21 cellular contexts compared by ENCODE assay signal in the genomic region with DNA sequence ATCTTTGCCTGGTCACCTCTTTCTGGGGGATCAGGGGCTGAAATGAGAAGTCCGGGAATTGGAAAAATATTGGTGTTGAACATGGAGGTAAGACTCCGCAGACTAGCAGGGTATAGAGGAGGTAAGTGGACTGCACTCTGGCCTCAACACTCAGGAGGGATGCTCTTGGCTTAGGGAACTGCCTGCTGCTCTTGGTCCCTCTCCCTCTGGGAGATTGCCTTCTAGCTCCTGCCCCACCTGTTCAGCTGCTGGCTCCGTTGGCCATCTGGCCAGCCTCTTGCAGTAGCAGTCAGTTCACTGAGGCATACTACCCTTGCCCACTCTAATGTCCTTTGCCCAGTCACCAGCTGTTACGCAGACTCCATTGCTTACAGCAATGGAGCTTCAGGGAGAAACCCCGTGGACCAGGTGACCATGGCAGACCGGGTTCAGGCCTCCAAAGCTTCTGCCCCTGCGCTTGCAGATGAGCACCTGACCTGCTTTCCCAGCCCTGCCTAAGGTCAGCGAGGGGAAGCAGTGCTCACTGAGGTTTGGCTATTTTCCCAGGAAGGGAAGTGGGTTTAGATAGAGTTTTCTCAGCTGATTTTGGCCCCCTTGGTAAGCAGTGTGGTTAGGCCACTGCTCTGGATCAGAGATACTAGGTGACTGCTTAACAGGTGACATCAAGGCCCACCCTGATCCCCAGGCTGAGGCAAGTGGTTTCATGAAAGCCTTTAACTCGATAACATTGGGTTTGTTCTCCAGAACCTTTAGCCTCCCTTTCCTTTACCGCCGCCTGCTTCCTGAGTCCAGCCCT. TPM values are rescaled to one million over a fixed set of nuclear protein-coding genes. Genes with fewer than 3 reads are reported as not detected.
DNase-seq lines count a peak whose midpoint lies in the region; ATAC-seq and TF ChIP-seq lines count a peak whose summit lies in the region.
"Had no signal": no experiment of that assay in that cellular context is flagged by ENCODE, and none has a peak within 500 bp of the region (broad histone marks: within the 10 kb centered on the region; RNA-seq: fewer than 3 reads in every experiment).

No MANE protein-coding gene starts in this region.

- H3K27me3 ChIP-seq in SK-N-SH (ENCODE audit: insufficient read depth) (no peaks in the 10 kb centered on the region), osteoblast (ENCODE audit: insufficient read depth, low read length) (no peaks in the 10 kb centered on the region), GM23248 (replicated peaks; ENCODE audit: insufficient read depth) (no peaks in the 10 kb centered on the region), left lung (no peaks in the 10 kb centered on the region), psoas muscle (ENCODE audit: insufficient read depth in 3 of 3, low read length in 2 of 3) (no peaks in the 10 kb centered on the region)
- H3K27me3 ChIP-seq: thyroid gland had no signal

- H2AFZ ChIP-seq in SK-N-SH (ENCODE audit: low read depth) (no peak overlapping the region), osteoblast (ENCODE audit: low read length) (no peak overlapping the region), GM23248 (no peak overlapping the region)

- H4K20me1 ChIP-seq in SK-N-SH (ENCODE audit: insufficient read depth), result no peaks in the 10 kb centered on the region
- H4K20me1 ChIP-seq in osteoblast (ENCODE audit: insufficient read depth, low read length), result no peaks in the 10 kb centered on the region
- no peaks in the 10 kb centered on the region for H4K20me1 ChIP-seq in GM23248 (ENCODE audit: insufficient read depth)

- CTCF ChIA-PET in SK-N-SH (lab: Yijun Ruan, JAX), result interaction anchor here (0.8 to 41.8 kb wide), 8 partner anchors 11 to 97 kb away, joined by 3 to 1752 read pairs (median 15); a partner anchor contains a TSS

- ATAC-seq in left lung (no peak), psoas muscle (no peak)
- ATAC-seq: Panc1; stimulated activated naive B cell treated with anti-CD40 and anti-IgM and Interleukin-4, amounts not matched to agents 10 μg/mL and 1 μg/mL and 100 μg/mL, for 72 hours had no signal

- H3K79me2 ChIP-seq in SK-N-SH (ENCODE audit: insufficient read depth) (no peaks in the 10 kb centered on the region), osteoblast (ENCODE audit: insufficient read depth, low read length) (no peaks in the 10 kb centered on the region), GM23248 (ENCODE audit: insufficient read depth) (no peaks in the 10 kb centered on the region)

- WGBS in SK-N-SH (ENCODE audit: low lambda C conversion rate), result 87% methylated on average over 8 of the region's 11 CpGs
- 92% methylated on average over 11 of the region's 11 CpGs for WGBS in GM23248 (ENCODE audit: low coverage in 1 of 2, low lambda C conversion rate in 2 of 2, missing lambda C conversion rate in 2 of 2), 2 experiments
- WGBS in psoas muscle, 3 donors, result 82 to 83% (median 83%) methylated on average over 11 of the region's 11 CpGs

- in situ Hi-C loops in GM23248 (cut with MboI), result no loop called here

- DNase-seq in HT1080 (ENCODE audit: low read depth), result peak; percentile 30
- peak; percentile 72 for DNase-seq in SK-N-SH
- DNase-seq in dermis blood vessel endothelial cell, result peak; percentile 23
- DNase-seq in osteoblast (ENCODE audit: insufficient read length, low spot score, missing footprints), result peak; percentile 65
- no peak for DNase-seq in GM23248
- no peak for DNase-seq in left lung
- no peak for DNase-seq in dedifferentiated amniotic fluid mesenchymal stem cell (ENCODE audit: extremely low spot score)
- no peak for DNase-seq in psoas muscle
- DNase-seq: activated CD4-positive, alpha-beta memory T cell treated with anti-CD3 and anti-CD28 coated beads, Interleukin-2, amount 10 ng/mL, durations not matched to agents 7 days and 5 days; activated T-cell treated with anti-CD3 and anti-CD28 coated beads, Interleukin-2, amount 50 U/mL, for 48 hours; hippocampal formation; islet precursor cell; Kasumi-1; mesenchymal stem cell; NCI-H1105 treated with DMSO at 0.1 percent for 48 hours; retina; stimulated activated CD4-positive, alpha-beta T cell treated with anti-CD3 and anti-CD28 coated beads, Interleukin-15, amount 100 ng/mL, for 24 hours; stimulated activated naive B cell treated with anti-CD40 and anti-IgM and Interleukin-4, amounts not matched to agents 10 μg/mL and 1 μg/mL and 100 μg/mL, for 72 hours; thyroid gland had no signal

- H3K4me1 ChIP-seq in SK-N-SH (ENCODE audit: control insufficient read depth in 1 of 2, insufficient read depth in 2 of 2, low read depth in 1 of 2, low read length in 1 of 2) (peaks cover 12 to 73% of the 10 kb centered on the region in 2 experiments), osteoblast (ENCODE audit: insufficient read depth, low read length) (peaks cover 3% of the 10 kb centered on the region), GM23248 (ENCODE audit: insufficient read depth) (0 out of 2 replicates have a peak, but pooled peaks cover 5% of the 10 kb centered on the region), left lung (peaks cover 0 to 21% of the 10 kb centered on the region in 2 donors), psoas muscle (no peaks in the 10 kb centered on the region)

- H3K4me2 ChIP-seq in SK-N-SH, result no peak overlapping the region
- no peak overlapping the region for H3K4me2 ChIP-seq in osteoblast (ENCODE audit: insufficient read depth, low read length)
- no peak overlapping the region for H3K4me2 ChIP-seq in GM23248 (ENCODE audit: unreplicated experiment)

- intact Hi-C loops in left lung (cut with DNase I) (no loop called here), psoas muscle (cut with DNase I) (no loop called here)

- no peak for TF ChIP-seq CTCF in SK-N-SH (IDR thresholded peaks at IDR 0.05)
- no peak for TF ChIP-seq CTCF in osteoblast (IDR thresholded peaks at IDR 0.05; ENCODE audit: extremely low read depth, low read depth, low read length)
- no peak for TF ChIP-seq CTCF in left lung (IDR thresholded peaks at IDR 0.05)
- no peak for TF ChIP-seq CTCF in psoas muscle (IDR thresholded peaks at IDR 0.05)

- no peaks in the 10 kb centered on the region for H3K9me3 ChIP-seq in SK-N-SH
- no peaks in the 10 kb centered on the region for H3K9me3 ChIP-seq in osteoblast (ENCODE audit: low read depth, low read length)
- no peaks in the 10 kb centered on the region for H3K9me3 ChIP-seq in GM23248 (ENCODE audit: low read depth)
- no peaks in the 10 kb centered on the region for H3K9me3 ChIP-seq in left lung
- H3K9me3 ChIP-seq in psoas muscle, result no peaks in the 10 kb centered on the region
- H3K9me3 ChIP-seq: thyroid gland had no signal

- H3K9ac ChIP-seq in SK-N-SH (no peak overlapping the region), GM23248 (no peak overlapping the region)

- peak overlapping the region in 1 of 2 experiments; percentile 98; a peak in 2 of 4 replicates for H3K27ac ChIP-seq in SK-N-SH (ENCODE audit: low read depth in 2 of 2, low read length in 1 of 2)
- no peak overlapping the region for H3K27ac ChIP-seq in osteoblast (ENCODE audit: low read depth, low read length)
- H3K27ac ChIP-seq in GM23248, result no peak overlapping the region
- no peak overlapping the region for H3K27ac ChIP-seq in left lung
- H3K27ac ChIP-seq in psoas muscle, result no peak overlapping the region
- H3K27ac ChIP-seq: thyroid gland had no signal

- H3K4me3 ChIP-seq in SK-N-SH (ENCODE audit: low read depth in 2 of 2, low read length in 1 of 2) (no peak overlapping the region), osteoblast (ENCODE audit: insufficient read depth, low read length) (no peak overlapping the region), GM23248 (no peak overlapping the region), left lung (no peak overlapping the region), psoas muscle (no peak overlapping the region)
- H3K4me3 ChIP-seq: thyroid gland had no signal

- peaks cover 39 to 54% of the 10 kb centered on the region in 2 experiments for H3K36me3 ChIP-seq in SK-N-SH (replicated peaks in 1 of 2; ENCODE audit: control insufficient read depth in 1 of 2, insufficient read depth in 2 of 2, low read length in 1 of 2)
- H3K36me3 ChIP-seq in osteoblast (ENCODE audit: insufficient read depth, low read length), result peaks cover 39% of the 10 kb centered on the region
- peaks cover 8% of the 10 kb centered on the region; the same call in 1 of the 2 replicates for H3K36me3 ChIP-seq in GM23248 (ENCODE audit: low read depth)
- H3K36me3 ChIP-seq in left lung, result peaks cover 0 to 77% of the 10 kb centered on the region in 2 donors
- H3K36me3 ChIP-seq in psoas muscle (ENCODE audit: insufficient read depth in 1 of 2, low read depth in 1 of 2), result peaks cover 7 to 69% of the 10 kb centered on the region in 2 donors

- H3F3A ChIP-seq in SK-N-SH (replicated peaks; ENCODE audit: insufficient read depth) (no peaks in the 10 kb centered on the region), GM23248 (ENCODE audit: insufficient read depth) (0 out of 2 replicates have a peak, but pooled peaks cover 3% of the 10 kb centered on the region)

- TF ChIP-seq EP300 in SK-N-SH (IDR thresholded peaks at IDR 0.05; ENCODE audit: borderline replicate concordance in 1 of 2, low read depth in 1 of 2, low read length in 1 of 2), result no peak

- POLR2A ChIA-PET in SK-N-SH (lab: Yijun Ruan, JAX), result interaction anchor here (0.7 to 7.4 kb wide), 12 partner anchors 9 to 42 kb away, joined by 3 to 189 read pairs (median 6); a partner anchor contains a TSS

- TF ChIP-seq RAD21 in SK-N-SH (IDR thresholded peaks at IDR 0.05; ENCODE audit: low read length), result no peak

- no peaks in the 10 kb centered on the region for H3K9me2 ChIP-seq in SK-N-SH
- no peaks in the 10 kb centered on the region for H3K9me2 ChIP-seq in GM23248 (ENCODE audit: insufficient read depth)

RNA-seq across cellular contexts. Expression of a gene that starts 11.9 kb away (rescaled TPM):
- 50.0 and 53.1 TPM in 2 replicates for total RNA-seq in HT1080 (2014; rRNA removed; shearing (Covaris generic))
- polyA plus RNA-seq in HT1080 (2015; cell fraction: cytosol; rRNA removed), result 42.2 and 46.1 TPM in 2 replicates
- polyA plus RNA-seq in HT1080 (2015; cell fraction: nucleus; rRNA removed), result 341 and 378 TPM in 2 replicates
- polyA plus RNA-seq in SK-N-SH (2012; rRNA removed), result 208 and 288 TPM in 2 replicates
- 77.8 and 94.7 TPM in 2 replicates for polyA plus RNA-seq in SK-N-SH (2012; cell fraction: cytosol; rRNA removed)
- 1,862 and 2,736 TPM in 2 replicates for polyA plus RNA-seq in SK-N-SH (2012; cell fraction: nucleus; rRNA removed)
- total RNA-seq in dermis blood vessel endothelial cell, result 48.0 and 76.6 TPM in 2 replicates
- 46.6 and 50.3 TPM in 2 replicates for total RNA-seq in osteoblast
- total RNA-seq in GM23248 (2014; rRNA removed; shearing (Covaris generic)), result 61.7 and 80.8 TPM in 2 replicates
- polyA plus RNA-seq in GM23248 (2016; fragmentation: Nextera tagmentation; extraction: Ambion mirVana), result 81.6 and 92.2 TPM in 2 replicates
- 100 to 1,000 TPM; 144 to 149 TPM for total RNA-seq in left lung
- 10 to 100 TPM; 21.0 to 44.1 (median 34.5) TPM for total RNA-seq in psoas muscle
- 10 to 100 TPM; 25.4 to 29.9 (median 25.6) TPM for polyA plus RNA-seq in psoas muscle

RNA-seq across cellular contexts. Expression of a gene that starts 25.2 kb away (rescaled TPM):
- not detected in 2 replicates for total RNA-seq in HT1080 (2014; rRNA removed; shearing (Covaris generic))
- not detected in 2 replicates for polyA plus RNA-seq in HT1080 (2015; cell fraction: cytosol; rRNA removed)
- polyA plus RNA-seq in HT1080 (2015; cell fraction: nucleus; rRNA removed), result not detected in 2 replicates
- polyA plus RNA-seq in SK-N-SH (2012; rRNA removed), result not detected in 2 replicates
- not detected in 2 replicates for polyA plus RNA-seq in SK-N-SH (2012; cell fraction: cytosol; rRNA removed)
- not detected in 2 replicates for polyA plus RNA-seq in SK-N-SH (2012; cell fraction: nucleus; rRNA removed)
- total RNA-seq in dermis blood vessel endothelial cell, result not detected in 2 replicates
- not detected in 2 replicates for total RNA-seq in osteoblast
- total RNA-seq in GM23248 (2014; rRNA removed; shearing (Covaris generic)), result not detected in 2 replicates
- polyA plus RNA-seq in GM23248 (2016; fragmentation: Nextera tagmentation; extraction: Ambion mirVana), result 0.16 TPM in 1 of 2 replicates, not detected in the other
- total RNA-seq in left lung, result 10 to 100 TPM; 39.1 to 56.2 TPM
- total RNA-seq in psoas muscle, result not detected
- under 1 TPM in 2 of 3 donors, not detected in 1; 0.04 to 0.17 TPM for polyA plus RNA-seq in psoas muscle
- total RNA-seq: activated CD4-positive, alpha-beta memory T cell treated with anti-CD3 and anti-CD28 coated beads, Interleukin-2, amount 10 ng/mL, durations not matched to agents 7 days and 5 days; fibroblast of villous mesenchyme had no signal

RNA-seq across cellular contexts. Expression of a gene that starts 41.5 kb away (rescaled TPM):
- total RNA-seq in HT1080 (2014; rRNA removed; shearing (Covaris generic)), result 42.5 and 55.6 TPM in 2 replicates
- 61.2 and 72.9 TPM in 2 replicates for polyA plus RNA-seq in HT1080 (2015; cell fraction: cytosol; rRNA removed)
- polyA plus RNA-seq in HT1080 (2015; cell fraction: nucleus; rRNA removed), result 46.8 and 47.9 TPM in 2 replicates
- polyA plus RNA-seq in SK-N-SH (2012; rRNA removed), result 26.1 and 33.8 TPM in 2 replicates
- polyA plus RNA-seq in SK-N-SH (2012; cell fraction: cytosol; rRNA removed), result 27.2 and 30.9 TPM in 2 replicates
- 21.6 and 23.6 TPM in 2 replicates for polyA plus RNA-seq in SK-N-SH (2012; cell fraction: nucleus; rRNA removed)
- total RNA-seq in dermis blood vessel endothelial cell, result 36.4 and 43.0 TPM in 2 replicates
- total RNA-seq in osteoblast, result 31.5 and 32.4 TPM in 2 replicates
- 44.7 and 53.7 TPM in 2 replicates for total RNA-seq in GM23248 (2014; rRNA removed; shearing (Covaris generic))
- polyA plus RNA-seq in GM23248 (2016; fragmentation: Nextera tagmentation; extraction: Ambion mirVana), result 20.0 and 22.7 TPM in 2 replicates
- total RNA-seq in left lung, result 10 to 100 TPM; 36.4 to 40.0 TPM
- total RNA-seq in psoas muscle, result 10 to 100 TPM; 28.2 to 42.3 (median 33.8) TPM
- 10 to 100 TPM; 12.0 to 30.0 (median 12.8) TPM for polyA plus RNA-seq in psoas muscle

RNA-seq across cellular contexts. Expression of a gene that starts 54.8 kb away (rescaled TPM):
- 15.4 and 17.3 TPM in 2 replicates for total RNA-seq in HT1080 (2014; rRNA removed; shearing (Covaris generic))
- polyA plus RNA-seq in HT1080 (2015; cell fraction: cytosol; rRNA removed), result 13.9 and 16.4 TPM in 2 replicates
- 10.7 and 12.3 TPM in 2 replicates for polyA plus RNA-seq in HT1080 (2015; cell fraction: nucleus; rRNA removed)
- polyA plus RNA-seq in SK-N-SH (2012; rRNA removed) (31.2 and 36.9 TPM in 2 replicates), GM23248 (2016; fragmentation: Nextera tagmentation; extraction: Ambion mirVana) (399 and 401 TPM in 2 replicates), psoas muscle (10 to 100 TPM; 16.8 to 46.0 (median 35.5) TPM)
- 35.6 and 43.6 TPM in 2 replicates for polyA plus RNA-seq in SK-N-SH (2012; cell fraction: cytosol; rRNA removed)
- polyA plus RNA-seq in SK-N-SH (2012; cell fraction: nucleus; rRNA removed), result 29.6 and 30.5 TPM in 2 replicates
- total RNA-seq in dermis blood vessel endothelial cell (3.8 and 6.5 TPM in 2 replicates), osteoblast (117 and 121 TPM in 2 replicates), left lung (10 to 100 TPM; 25.9 to 48.6 TPM), psoas muscle (100 to 1,000 TPM in 1 of 4 donors, 10 to 100 TPM in 3; 56.4 to 130 (median 66.4) TPM)
- total RNA-seq in GM23248 (2014; rRNA removed; shearing (Covaris generic)), result 148 and 179 TPM in 2 replicates

Comparison
In these comparisons a context has a peak if more than half of its experiments do, and no peak if none do; other contexts are left out.
1. DNase-seq: peak in HT1080 (single experiment), SK-N-SH (single experiment), dermis blood vessel endothelial cell (single experiment) and osteoblast (single experiment); none in GM23248 (single experiment), left lung (0 of 2), dedifferentiated amniotic fluid mesenchymal stem cell (single experiment) and psoas muscle (0 of 2).
2. RNA of a gene that starts 25.2 kb away (total RNA-seq): 39.1 to 56.2 TPM in left lung; not detected in HT1080, not detected in dermis blood vessel endothelial cell, not detected in osteoblast, not detected in GM23248 and not detected in psoas muscle; every median in the first group is over 10 times any median in the second.